In genomic region chr10:97863808-97864207, GRCh38 we compare ENCODE assay signal across 22 cellular contexts. TPM values are rescaled to one million over a fixed set of nuclear protein-coding genes. Genes with fewer than 3 reads are reported as not detected.
"Had no signal": no experiment of that assay in that cellular context is flagged by ENCODE, and none has a peak within 500 bp of the region (broad histone marks: within the 10 kb centered on the region; RNA-seq: fewer than 3 reads in every experiment).

No MANE protein-coding gene starts in this region.

- H3K9ac ChIP-seq: parathyroid adenoma had no signal

- H3K9me3 ChIP-seq: ovary, psoas muscle, stomach, thoracic aorta, thyroid gland, tibial nerve, upper lobe of left lung, vagina had no signal

- H3K27ac ChIP-seq: ovary, parathyroid adenoma, psoas muscle, skin epidermis, stomach, thoracic aorta, thyroid gland, tibial nerve, upper lobe of left lung, vagina had no signal

- H3K36me3 ChIP-seq: ovary, stomach, thoracic aorta, thyroid gland, tibial nerve, upper lobe of left lung, vagina had no signal

- H3K4me2 ChIP-seq: smooth muscle cell had no signal

- DNase-seq: naive thymus-derived CD4-positive, alpha-beta T cell; natural killer cell; occipital lobe; ovary; psoas muscle; right cardiac atrium; stimulated activated CD4-positive, alpha-beta T cell treated with anti-CD3 and anti-CD28 coated beads, Interleukin-15, amount 100 ng/mL, for 24 hours; stimulated activated CD4-positive, alpha-beta T cell treated with anti-CD3 and anti-CD28 coated beads, Interleukin-2, amount 100 ng/mL, for 24 hours; stimulated activated CD4-positive, alpha-beta T cell treated with anti-CD3 and anti-CD28 coated beads, Interleukin-2, amount 100 ng/mL, for 48 hours; stimulated activated CD4-positive, alpha-beta T cell treated with anti-CD3 and anti-CD28 coated beads, Interleukin-4, amount 100 ng/mL, for 24 hours; stimulated activated naive B cell treated with anti-CD40 and anti-IgM and Interleukin-4, amounts not matched to agents 10 μg/mL and 1 μg/mL and 100 μg/mL, for 72 hours; stimulated activated naive CD4-positive, alpha-beta T cell treated with Interleukin-2 at 50 U/mL for 16 hours; stomach; thyroid gland; trophoblast cell; upper lobe of left lung had no signal

- H2AFZ ChIP-seq: parathyroid adenoma had no signal

- H3K4me3 ChIP-seq: ovary, psoas muscle, skin epidermis, smooth muscle cell, stomach, thoracic aorta, thyroid gland, tibial nerve, upper lobe of left lung, vagina had no signal

- H3K27me3 ChIP-seq: ovary, thyroid gland, tibial nerve, upper lobe of left lung, vagina had no signal

RNA-seq across cellular contexts. Expression of gene GOLGA7B, which starts 14.2 kb away (rescaled TPM):
- polyA plus RNA-seq: smooth muscle cell had no signal
